26 cellular contexts compared by ENCODE assay signal in the genomic region with DNA sequence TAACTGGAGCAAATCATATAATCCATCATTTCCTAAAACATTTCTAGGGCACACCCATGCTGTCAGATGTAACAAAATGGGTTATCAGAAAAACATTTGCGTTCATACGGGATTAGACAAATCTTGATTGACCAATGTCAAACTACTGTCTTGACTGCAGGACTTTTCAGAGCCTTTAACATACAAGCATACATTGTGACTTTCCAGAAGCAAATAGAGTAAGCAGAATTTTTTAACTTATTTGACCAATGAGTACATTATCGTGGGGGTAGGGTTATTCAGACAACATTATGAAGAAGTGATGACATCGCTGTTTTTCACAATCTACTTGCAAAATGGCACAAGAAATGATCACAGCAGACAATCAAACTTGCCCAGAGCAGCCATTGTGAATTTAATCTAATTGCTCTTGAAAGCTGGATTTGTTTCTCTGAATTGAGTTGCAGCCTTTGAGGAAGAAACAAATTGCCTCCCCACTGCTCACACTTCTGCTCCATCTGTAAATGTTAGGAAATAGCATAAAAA.
DNase-seq lines count a peak whose midpoint lies in the region; ATAC-seq, FAIRE-seq and TF ChIP-seq lines count a peak whose summit lies in the region.
"Had no signal": no experiment of that assay in that cellular context is flagged by ENCODE, and none has a peak within 500 bp of the region (broad histone marks: within the 10 kb centered on the region; RNA-seq: fewer than 3 reads in every experiment).

No MANE protein-coding gene starts in this region.

- no peak for TF ChIP-seq POLR2A in A549 (IDR thresholded peaks at IDR 0.05; ENCODE audit: low read length)
- no peak for TF ChIP-seq POLR2A in IMR-90 (IDR thresholded peaks at IDR 0.05; ENCODE audit: low read depth, low read length)

- H2BK15ac ChIP-seq in IMR-90 (ENCODE audit: low read depth, low read length), result no peak overlapping the region

- H3K79me1 ChIP-seq in IMR-90 (ENCODE audit: low read depth in 1 of 2, low read length in 2 of 2), result no peaks in the 10 kb centered on the region

- intact Hi-C loops in activated naive CD4-positive, alpha-beta T cell treated with anti-CD3 and anti-CD28 coated beads for 36 hours (cut with micrococcal nuclease), result no loop called here
- intact Hi-C loops in IMR-90 (cut with micrococcal nuclease), result loop anchor here (10.0 kb wide), 2 partner anchors 118 to 208 kb away; no protein-coding TSS in a partner anchor

- H4K8ac ChIP-seq in IMR-90 (ENCODE audit: low read depth in 2 of 2, low read length in 2 of 2), result no peak overlapping the region

- no peaks in the 10 kb centered on the region for H3K27me3 ChIP-seq in IMR-90 (ENCODE audit: control insufficient read depth, insufficient read depth, low read length)
- H3K27me3 ChIP-seq: BE2C, BLaER1 had no signal

- WGBS in A549 (ENCODE audit: missing lambda C conversion rate), result 84% methylated on average over 4 of the region's 4 CpGs
- WGBS in IMR-90 (ENCODE audit: extremely low coverage in 2 of 2, insufficient read length in 1 of 2), 2 experiments, result no CpG with 5 or more reads among the region's 4 CpGs

- POLR2A ChIA-PET in A549 (lab: Yijun Ruan, JAX) (no interaction called here), IMR-90 (lab: Charles Lee; ENCODE audit: unreplicated experiment) (no interaction called here)

- H3K4me1 Mint-ChIP-seq in activated naive CD4-positive, alpha-beta T cell treated with anti-CD3 and anti-CD28 coated beads, Interleukin-2, amount 50 U/mL, for 24 hours, result no peaks in the 10 kb centered on the region
- H3K4me1 Mint-ChIP-seq in activated naive CD4-positive, alpha-beta T cell treated with anti-CD3 and anti-CD28 coated beads for 36 hours (ENCODE audit: low read depth), result peaks cover 16% of the 10 kb centered on the region
- H3K4me1 Mint-ChIP-seq: CD4-positive, alpha-beta memory T cell; CD4-positive, CD25-positive, alpha-beta regulatory T cell; CD8-positive, alpha-beta memory T cell had no signal

- H2AFZ ChIP-seq in IMR-90 (replicated peaks; ENCODE audit: low read length, poor library complexity), result no peak overlapping the region

- no peak overlapping the region for H3K14ac ChIP-seq in IMR-90 (replicated peaks; ENCODE audit: low read depth, low read length)

- no peak for TF ChIP-seq EP300 in A549 (IDR thresholded peaks at IDR 0.05)

- no peak overlapping the region for H3K4me3 ChIP-seq in A549
- no peak overlapping the region for H3K4me3 ChIP-seq in IMR-90 (ENCODE audit: insufficient read depth, low read depth, low read length)
- H3K4me3 ChIP-seq: BLaER1, GM12878 had no signal

- in situ Hi-C loops in IMR-90 (cut with MboI; ENCODE audit: low sequenced_read_pairs), result no loop called here

- TF ChIP-seq CTCF in A549 (IDR thresholded peaks at IDR 0.05) (no peak), IMR-90 (conservative IDR thresholded peaks at IDR 0.05; ENCODE audit: low read depth, low read length) (no peak)

- H4K5ac ChIP-seq in IMR-90 (ENCODE audit: low read depth, low read length), result no peak overlapping the region

- H3K18ac ChIP-seq in IMR-90 (ENCODE audit: low read depth, low read length), result no peak overlapping the region

- CTCF ChIA-PET in activated naive CD4-positive, alpha-beta T cell treated with anti-CD3 and anti-CD28 coated beads for 36 hours (lab: Charles Lee), result no interaction called here
- CTCF ChIA-PET in A549 (lab: Yijun Ruan, JAX) (no interaction called here), IMR-90 (lab: Yijun Ruan, JAX) (no interaction called here)

- no peak overlapping the region for H3K23ac ChIP-seq in IMR-90 (ENCODE audit: low read depth, low read length)

- BruUV-seq in IMR-90 (replicated peaks; lab: Mats Ljungman, UMichigan), result no TSS peak

- H2BK5ac ChIP-seq in IMR-90 (ENCODE audit: low read depth, low read length, poor library complexity, severe bottlenecking), result no peak overlapping the region

- H3K9me3 ChIP-seq in A549, result no peaks in the 10 kb centered on the region
- H3K9me3 ChIP-seq in IMR-90 (ENCODE audit: control insufficient read depth, insufficient read depth, low read length), result no peaks in the 10 kb centered on the region
- H3K9me3 ChIP-seq: BE2C, BLaER1 had no signal

- H3K4me3 Mint-ChIP-seq in activated naive CD4-positive, alpha-beta T cell treated with anti-CD3 and anti-CD28 coated beads, Interleukin-2, amount 50 U/mL, for 24 hours, result no peak overlapping the region
- H3K4me3 Mint-ChIP-seq in activated naive CD4-positive, alpha-beta T cell treated with anti-CD3 and anti-CD28 coated beads for 36 hours, result no peak overlapping the region
- H3K4me3 Mint-ChIP-seq: CD14-positive monocyte; CD4-positive, alpha-beta memory T cell; CD4-positive, CD25-positive, alpha-beta regulatory T cell; CD8-positive, alpha-beta memory T cell had no signal

- H2AK9ac ChIP-seq in IMR-90 (replicated peaks; ENCODE audit: low read depth, low read length, poor library complexity), result no peak overlapping the region

- no peaks in the 10 kb centered on the region for H3K9me3 Mint-ChIP-seq in activated naive CD4-positive, alpha-beta T cell treated with anti-CD3 and anti-CD28 coated beads, Interleukin-2, amount 50 U/mL, for 24 hours
- no peaks in the 10 kb centered on the region for H3K9me3 Mint-ChIP-seq in activated naive CD4-positive, alpha-beta T cell treated with anti-CD3 and anti-CD28 coated beads for 36 hours
- H3K9me3 Mint-ChIP-seq: CD8-positive, alpha-beta memory T cell had no signal

- no peak overlapping the region for H2BK120ac ChIP-seq in IMR-90 (ENCODE audit: low read depth, low read length)

- H3K27ac ChIP-seq in A549, result no peak overlapping the region
- H3K27ac ChIP-seq in IMR-90 (ENCODE audit: insufficient read depth, low read length), result no peak overlapping the region
- H3K27ac ChIP-seq: 22Rv1, BLaER1 had no signal

- H4K91ac ChIP-seq in IMR-90 (ENCODE audit: insufficient read depth, low read depth, low read length), result no peak overlapping the region

- no peak overlapping the region for H3K4ac ChIP-seq in IMR-90 (ENCODE audit: low read depth, low read length)

- H3K27me3 Mint-ChIP-seq in activated naive CD4-positive, alpha-beta T cell treated with anti-CD3 and anti-CD28 coated beads, Interleukin-2, amount 50 U/mL, for 24 hours, result peaks cover 16% of the 10 kb centered on the region
- H3K27me3 Mint-ChIP-seq in activated naive CD4-positive, alpha-beta T cell treated with anti-CD3 and anti-CD28 coated beads for 36 hours (ENCODE audit: low read depth), result peaks cover 13% of the 10 kb centered on the region
- H3K27me3 Mint-ChIP-seq: CD4-positive, CD25-positive, alpha-beta regulatory T cell had no signal

- H3K9ac ChIP-seq in IMR-90 (ENCODE audit: low read depth, low read length), result no peak overlapping the region
- H3K9ac ChIP-seq: BLaER1 had no signal

- dilution Hi-C loops in IMR-90 (cut with HindIII; ENCODE audit: low sequenced_read_pairs, unreplicated experiment), result no loop called here

- H3K4me2 ChIP-seq in A549 (no peak overlapping the region), IMR-90 (ENCODE audit: low read depth, low read length) (no peak overlapping the region)
- H3K4me2 ChIP-seq: BLaER1 had no signal

- H3K36me3 Mint-ChIP-seq in activated naive CD4-positive, alpha-beta T cell treated with anti-CD3 and anti-CD28 coated beads, Interleukin-2, amount 50 U/mL, for 24 hours, result no peaks in the 10 kb centered on the region
- no peaks in the 10 kb centered on the region for H3K36me3 Mint-ChIP-seq in activated naive CD4-positive, alpha-beta T cell treated with anti-CD3 and anti-CD28 coated beads for 36 hours (ENCODE audit: low read depth)
- H3K36me3 Mint-ChIP-seq: CD14-positive monocyte; CD4-positive, alpha-beta memory T cell; CD4-positive, CD25-positive, alpha-beta regulatory T cell; CD8-positive, alpha-beta memory T cell had no signal

- H4K20me1 ChIP-seq in IMR-90 (ENCODE audit: insufficient read depth, low read length), result no peaks in the 10 kb centered on the region
- H4K20me1 ChIP-seq: BLaER1 had no signal

- H2AK5ac ChIP-seq in IMR-90 (ENCODE audit: low read depth, low read length), result no peak overlapping the region

- peak overlapping the region; percentile 14 for H3K27ac Mint-ChIP-seq in activated naive CD4-positive, alpha-beta T cell treated with anti-CD3 and anti-CD28 coated beads, Interleukin-2, amount 50 U/mL, for 24 hours
- H3K27ac Mint-ChIP-seq in activated naive CD4-positive, alpha-beta T cell treated with anti-CD3 and anti-CD28 coated beads for 36 hours, result no peak overlapping the region
- H3K27ac Mint-ChIP-seq: CD14-positive monocyte; CD4-positive, alpha-beta memory T cell; CD4-positive, CD25-positive, alpha-beta regulatory T cell had no signal

- no peak for FAIRE-seq in A549 (lab: Jason Lieb, UNC)
- FAIRE-seq: GM12878, GM12892, GM18507 had no signal

- no peak for DNase-seq in activated naive CD4-positive, alpha-beta T cell treated with anti-CD3 and anti-CD28 coated beads for 36 hours
- DNase-seq in A549 (ENCODE audit: low read depth in 1 of 2, low spot score in 1 of 2), result no peak
- DNase-seq in IMR-90, result no peak
- DNase-seq in NCI-H1105 treated with DMSO at 0.1 percent for 48 hours (lab: John Stamatoyannopoulos, UW), result no peak
- no peak for DNase-seq in germinal center (ENCODE audit: low spot score)
- DNase-seq: ACHN; BE2C; C1 segment of cervical spinal cord; CD4-positive, alpha-beta memory T cell; CD4-positive, CD25-positive, alpha-beta regulatory T cell; CD8-positive, alpha-beta memory T cell; COR-L47; DMS 273 treated with DMSO at 0.1 percent for 48 hours; DMS153; DMS53; DMS79; DND-41; EL; GDM1 had no signal

- TF ChIP-seq RAD21 in A549 (conservative IDR thresholded peaks at IDR 0.05 in 1 of 2, IDR thresholded peaks at IDR 0.05 in 1 of 2), result no peak
- no peak for TF ChIP-seq RAD21 in IMR-90 (IDR thresholded peaks at IDR 0.05; ENCODE audit: low read length)

- ATAC-seq in A549 (no peak), IMR-90 (ENCODE audit: low read depth) (no peak)
- ATAC-seq: GM12878 had no signal

- no peak overlapping the region; the same call in 1 of the 2 replicates for H3K56ac ChIP-seq in IMR-90 (ENCODE audit: extremely low read depth, insufficient read depth, low read length)

- H2BK20ac ChIP-seq in IMR-90 (ENCODE audit: low read depth, low read length), result no peak overlapping the region

- no peaks in the 10 kb centered on the region for H3K36me3 ChIP-seq in IMR-90 (ENCODE audit: control insufficient read depth, insufficient read depth, low read length)
- H3K36me3 ChIP-seq: BE2C, BLaER1 had no signal

- H3K4me1 ChIP-seq in A549 (peaks cover 48% of the 10 kb centered on the region), IMR-90 (ENCODE audit: control insufficient read depth, insufficient read depth, low read length) (peaks cover 9% of the 10 kb centered on the region)
- H3K4me1 ChIP-seq: BE2C had no signal

- H3K9me1 ChIP-seq in IMR-90 (ENCODE audit: insufficient read depth, low read length), result peaks cover 3% of the 10 kb centered on the region; the same call in 1 of the 2 replicates

TF ChIP-seq in A549, 52 proteins besides CTCF, POLR2A, EP300 and RAD21:
- peak; percentile 50 for TF ChIP-seq MAFK (IDR thresholded peaks at IDR 0.05; ENCODE audit: partially characterized antibody)
- TF ChIP-seq NPAS2 (CRISPR knock-in tag; IDR thresholded peaks at IDR 0.05; ENCODE audit: borderline replicate concordance), result no peak
TF ChIP-seq in A549: peak in this region for 1.

TF ChIP-seq in IMR-90, 13 proteins besides CTCF, POLR2A, EP300 and RAD21:
- TF ChIP-seq CEBPB (IDR thresholded peaks at IDR 0.05; ENCODE audit: low read depth, low read length) (no peak), MAFK (IDR thresholded peaks at IDR 0.05; ENCODE audit: low read depth, low read length) (peak; percentile 36; the same call in 1 of the 2 replicates)
TF ChIP-seq in IMR-90: peak in this region for 1.
